Comparison of ENCODE assay signal across 9 cellular contexts in genomic region chr2:949894-950626, GRCh38. TPM values are rescaled to one million over a fixed set of nuclear protein-coding genes. Genes with fewer than 3 reads are reported as not detected.
A peak's percentile ranks its signal among the peaks of the same experiment; 100 is the strongest.
DNase-seq lines count a peak whose midpoint lies in the region; ATAC-seq lines count a peak whose summit lies in the region.
"Had no signal": no experiment of that assay in that cellular context is flagged by ENCODE, and none has a peak within 500 bp of the region (broad histone marks: within the 10 kb centered on the region; RNA-seq: fewer than 3 reads in every experiment).

No MANE protein-coding gene starts in this region.

- H3K27ac ChIP-seq in iPS-18a (ENCODE audit: low read length) (no peak overlapping the region), stomach smooth muscle (ENCODE audit: low read length) (no peak overlapping the region)

- peaks cover 39% of the 10 kb centered on the region for H3K4me1 ChIP-seq in iPS-18a (ENCODE audit: control insufficient read depth, low read depth, low read length)
- peaks cover 7% of the 10 kb centered on the region for H3K4me1 ChIP-seq in stomach smooth muscle (ENCODE audit: control insufficient read depth, insufficient read depth, low read length)

- ATAC-seq in HG02981 (IDR thresholded peaks at IDR 0.05; ENCODE audit: unreplicated experiment) = no peak

- DNase-seq in NCI-H82 (lab: John Stamatoyannopoulos, UW) (peak; percentile 16), NCI-H82 treated with DMSO at 0.1 percent for 48 hours (lab: John Stamatoyannopoulos, UW; ENCODE audit: unreplicated experiment) (no peak), H4 (ENCODE audit: low spot score) (no peak), OCI-M2 (lab: John Stamatoyannopoulos, UW; ENCODE audit: unreplicated experiment) (no peak)
- DNase-seq in activated CD8-positive, alpha-beta memory T cell treated with anti-CD3 and anti-CD28 coated beads, Interleukin-2, amount 50 U/mL, for 48 hours = peak; percentile 59

- H3K9me3 ChIP-seq in iPS-18a (ENCODE audit: control insufficient read depth, low read depth, low read length) = no peaks in the 10 kb centered on the region
- H3K9me3 ChIP-seq in stomach smooth muscle (ENCODE audit: control insufficient read depth in 2 of 2, low read length in 2 of 2) = peaks cover 0 to under 1% of the 10 kb centered on the region in 2 donors

- peak overlapping the region; percentile 53 for H3K9ac ChIP-seq in iPS-18a (ENCODE audit: low read length)
- H3K9ac ChIP-seq in stomach smooth muscle (ENCODE audit: low read length in 2 of 2) = no peak overlapping the region

- H3K4me3 ChIP-seq in iPS-18a (ENCODE audit: low read length) = peak overlapping the region; percentile 78
- peak overlapping the region; percentile 9 to 52 for H3K4me3 ChIP-seq in stomach smooth muscle (ENCODE audit: low read length in 2 of 2)

- no peaks in the 10 kb centered on the region for H3K36me3 ChIP-seq in iPS-18a (ENCODE audit: control insufficient read depth, low read depth, low read length)
- H3K36me3 ChIP-seq in stomach smooth muscle (ENCODE audit: control insufficient read depth in 2 of 2, insufficient read depth in 2 of 2, low read length in 2 of 2) = no peaks in the 10 kb centered on the region

- H3K27me3 ChIP-seq in iPS-18a (ENCODE audit: control insufficient read depth, insufficient read depth, low read length) = peaks cover 36% of the 10 kb centered on the region
- peaks cover 26 to 38% of the 10 kb centered on the region in 2 donors for H3K27me3 ChIP-seq in stomach smooth muscle (ENCODE audit: control insufficient read depth in 1 of 2, insufficient read depth in 2 of 2, low read length in 2 of 2)

RNA-seq across cellular contexts. Expression of gene SNTG2, which starts 0.6 kb away (rescaled TPM):
- total RNA-seq in H4 (2014; rRNA removed; shearing (Covaris generic)) = not detected in 2 replicates
- total RNA-seq: SK-MEL-5 had no signal

Comparison
In these comparisons a context has a peak if more than half of its experiments do, and no peak if none do; other contexts are left out.
1. DNase-seq: peak in NCI-H82 (single experiment) and activated CD8-positive, alpha-beta memory T cell treated with anti-CD3 and anti-CD28 coated beads, Interleukin-2, amount 50 U/mL, for 48 hours (single experiment); none in NCI-H82 treated with DMSO at 0.1 percent for 48 hours (single experiment), H4 (single experiment) and OCI-M2 (single experiment).